ENCODE assay signal across 11 cellular contexts in genomic region chr14:68563256-68564131, GRCh38.
A peak's percentile ranks its signal among the peaks of the same experiment; 100 is the strongest.
DNase-seq lines count a peak whose midpoint lies in the region; ATAC-seq, FAIRE-seq and TF ChIP-seq lines count a peak whose summit lies in the region.
"Had no signal": no experiment of that assay in that cellular context is flagged by ENCODE, and none has a peak within 500 bp of the region (broad histone marks: within the 10 kb centered on the region; RNA-seq: fewer than 3 reads in every experiment).

No MANE protein-coding gene starts in this region.

- FAIRE-seq in H1 (lab: Jason Lieb, UNC), result no peak

- H3K9ac ChIP-seq in H1 (replicated peaks in 1 of 4; ENCODE audit: extremely low read depth in 1 of 4, low read depth in 3 of 4, low read length in 3 of 4), result no peak overlapping the region

- H3K4ac ChIP-seq in H1 (replicated peaks; ENCODE audit: insufficient read length, low read depth, low read length), result no peak overlapping the region

- H2AK5ac ChIP-seq in H1 (ENCODE audit: low read depth, low read length), result no peak overlapping the region

- no peak for TF ChIP-seq EP300 in H1 (IDR thresholded peaks at IDR 0.05; ENCODE audit: borderline replicate concordance in 1 of 2, low read depth in 2 of 2, low read length in 2 of 2)

- no peak overlapping the region for H2BK15ac ChIP-seq in H1 (ENCODE audit: low read length)

- DNase-seq in Jurkat, Clone E6-1 (ENCODE audit: low read depth, low spot score), result peak; percentile 20
- DNase-seq in H1 (ENCODE audit: low read depth in 1 of 2, low spot score in 2 of 2) (no peak), testis (peak; percentile 65), HPDE6-E6E7 (ENCODE audit: extremely low spot score) (no peak), SHP77 treated with DMSO at 0.1 percent for 48 hours (lab: John Stamatoyannopoulos, UW) (no peak), HCEC 1CT (no peak)
- DNase-seq: NK-92 treated with Interleukin-12 subunit alpha and Interleukin-12 subunit beta, amount 100 ng/mL, for 24 hours; stimulated activated CD4-positive, alpha-beta T cell treated with anti-CD3 and anti-CD28 coated beads, Interleukin-15, amount 100 ng/mL, for 24 hours had no signal

- H3K4me1 ChIP-seq in H1 (replicated peaks in 1 of 4; ENCODE audit: control insufficient read depth in 3 of 4, insufficient read depth in 4 of 4, low read length in 3 of 4), result peaks cover 0 to 11% (median 0%) of the 10 kb centered on the region in 4 experiments; a peak in 3 of 7 replicates
- peaks cover 32% of the 10 kb centered on the region for H3K4me1 ChIP-seq in mesodermal cell (ENCODE audit: control insufficient read depth, insufficient read depth, low read length, poor library complexity, severe bottlenecking)
- peaks cover 53% of the 10 kb centered on the region for H3K4me1 ChIP-seq in testis

- no peak for TF ChIP-seq POLR2A in H1 (IDR thresholded peaks at IDR 0.05; ENCODE audit: control extremely low read depth in 1 of 2, low read depth in 2 of 2, low read length in 2 of 2)
- no peak for TF ChIP-seq POLR2A in testis (IDR thresholded peaks at IDR 0.05)

- no peak overlapping the region for H3K4me2 ChIP-seq in H1 (ENCODE audit: insufficient read depth in 1 of 2, low read depth in 2 of 2, low read length in 2 of 2)

- no peak overlapping the region for H3K27ac ChIP-seq in H1 (ENCODE audit: low read depth, low read length)
- H3K27ac ChIP-seq in mesodermal cell (ENCODE audit: low read depth, low read length, severe bottlenecking), result peak overlapping the region; percentile 41
- H3K27ac ChIP-seq in testis, result peak overlapping the region; percentile 78 to 86
- H3K27ac ChIP-seq: epithelial cell of prostate had no signal

- no peaks in the 10 kb centered on the region for H4K20me1 ChIP-seq in H1 (replicated peaks in 1 of 2; ENCODE audit: control insufficient read depth in 1 of 2, insufficient read depth in 2 of 2, low read length in 2 of 2)

- no peak overlapping the region for H2BK120ac ChIP-seq in H1 (replicated peaks; ENCODE audit: low read depth, low read length)

- no peaks in the 10 kb centered on the region for H3K36me3 ChIP-seq in H1 (ENCODE audit: control insufficient read depth in 2 of 4, insufficient read depth in 4 of 4, low read length in 3 of 4)
- no peaks in the 10 kb centered on the region for H3K36me3 ChIP-seq in mesodermal cell (ENCODE audit: control insufficient read depth, insufficient read depth, low read length)
- no peaks in the 10 kb centered on the region for H3K36me3 ChIP-seq in testis (ENCODE audit: low read depth, missing control alignments)

- 88% methylated on average over 21 of the region's 21 CpGs; no CpG with 5 or more reads in 1 of the 2 experiments for WGBS in H1 (ENCODE audit: extremely low coverage in 1 of 2, insufficient coverage in 1 of 2, insufficient read length in 1 of 2, insufficient replicate concordance in 2 of 2, low coverage in 1 of 2, low lambda C conversion rate in 2 of 2, missing lambda C conversion rate in 1 of 2), 2 experiments
- WGBS in mesodermal cell (ENCODE audit: insufficient coverage in 2 of 2), 2 experiments, result 82 to 91% methylated on average over 9 to 16 of the region's 21 CpGs
- 52 to 55% methylated on average over 20 to 21 of the region's 21 CpGs for WGBS in testis, 2 donors

- no peak overlapping the region for H2AFZ ChIP-seq in H1 (ENCODE audit: low read length)

- TF ChIP-seq CTCF in H1 (IDR thresholded peaks at IDR 0.05; ENCODE audit: control extremely low read depth in 1 of 3, insufficient read depth in 1 of 3, low read depth in 1 of 3, low read length in 3 of 3) (no peak), testis (IDR thresholded peaks at IDR 0.05) (no peak)

- no peak for ATAC-seq in GM18502 (IDR thresholded peaks at IDR 0.05; ENCODE audit: poor library complexity, unreplicated experiment)

- H3K56ac ChIP-seq in H1 (replicated peaks; ENCODE audit: insufficient read length, low read depth, low read length), result no peak overlapping the region

- H2BK12ac ChIP-seq in H1 (ENCODE audit: low read depth, low read length), result peak overlapping the region; percentile 60; the same call in 1 of the 2 replicates

- H2BK20ac ChIP-seq in H1 (ENCODE audit: low read length), result no peak overlapping the region

- no peaks in the 10 kb centered on the region for H3K9me3 ChIP-seq in H1 (ENCODE audit: insufficient read depth in 2 of 2, low read depth in 1 of 2, low read length in 1 of 2)
- H3K9me3 ChIP-seq in mesodermal cell (ENCODE audit: control insufficient read depth, low read length), result peaks cover 2% of the 10 kb centered on the region
- H3K9me3 ChIP-seq in testis, result no peaks in the 10 kb centered on the region

- H3K18ac ChIP-seq in H1 (ENCODE audit: extremely low read depth, low read length), result 0 out of 2 replicates have a peak overlapping the region, but pooled peaks have one; percentile 9

- 0 out of 2 replicates have a peak overlapping the region, but pooled peaks have one; percentile 5 for H2BK5ac ChIP-seq in H1 (ENCODE audit: low read depth, low read length)

- H4K8ac ChIP-seq in H1 (ENCODE audit: extremely low read depth, insufficient read depth, low read length), result no peak overlapping the region

- no peak overlapping the region for H4K5ac ChIP-seq in H1 (ENCODE audit: insufficient read length, low read depth, low read length)

- H3K23me2 ChIP-seq in H1 (ENCODE audit: low read depth, low read length), result no peaks in the 10 kb centered on the region

- TF ChIP-seq RAD21 in H1 (IDR thresholded peaks at IDR 0.05 in 1 of 2, conservative IDR thresholded peaks at IDR 0.05 in 1 of 2; ENCODE audit: low read depth in 2 of 2, low read length in 2 of 2), result no peak

- no peak overlapping the region for H3K14ac ChIP-seq in H1 (ENCODE audit: insufficient read length)

- no peaks in the 10 kb centered on the region for H3K79me1 ChIP-seq in H1 (ENCODE audit: low read depth, low read length)

- no peak overlapping the region for H3K4me3 ChIP-seq in Jurkat, Clone E6-1 (ENCODE audit: low read length)
- H3K4me3 ChIP-seq in H1 (ENCODE audit: extremely low read depth in 1 of 4, insufficient read depth in 2 of 4, low read depth in 3 of 4, low read length in 4 of 4) (no peak overlapping the region), mesodermal cell (ENCODE audit: extremely low read depth, insufficient read depth, low read length, poor library complexity, severe bottlenecking) (no peak overlapping the region), testis (no peak overlapping the region)

- intact Hi-C loops in testis (cut with DNase I; ENCODE audit: low total_unique reads), result no loop called here

- CTCF ChIA-PET in H1 (lab: Charles Lee; ENCODE audit: partially characterized antibody), result interaction anchor here (1.0 to 1.6 kb wide), 3 partner anchors 10 to 25 kb away, joined by 3 to 4 read pairs (median 3); no protein-coding TSS in a partner anchor

- POLR2A ChIA-PET in H1 (lab: Charles Lee; ENCODE audit: partially characterized antibody), result interaction anchor here (2.0 kb wide), 1 partner anchor 230 kb away, joined by 4 read pairs; the partner anchor contains the start of gene ZFP36L1

- H3K79me2 ChIP-seq in H1 (ENCODE audit: control insufficient read depth in 1 of 2, insufficient read depth in 2 of 2, low read length in 2 of 2), result no peaks in the 10 kb centered on the region

- H4K91ac ChIP-seq in H1 (replicated peaks; ENCODE audit: insufficient read length, low read length), result peak overlapping the region; percentile 14

- H3K27me3 ChIP-seq in H1 (replicated peaks in 1 of 4; ENCODE audit: control insufficient read depth in 3 of 4, extremely low read depth in 1 of 4, insufficient read depth in 3 of 4, low read length in 3 of 4), result no peaks in the 10 kb centered on the region
- H3K27me3 ChIP-seq in testis, result no peaks in the 10 kb centered on the region

- no peak overlapping the region for H3K23ac ChIP-seq in H1 (ENCODE audit: insufficient read length)

TF ChIP-seq in H1, 55 proteins besides CTCF, POLR2A, EP300 and RAD21 (continues in another document):
- no peak for TF ChIP-seq TEAD4 (IDR thresholded peaks at IDR 0.05; ENCODE audit: low read depth, low read length)
- TF ChIP-seq BRCA1 (IDR thresholded peaks at IDR 0.05; ENCODE audit: low read depth, low read length), result no peak
- TF ChIP-seq KDM5A (IDR thresholded peaks at IDR 0.05; ENCODE audit: low read length), result no peak
- no peak for TF ChIP-seq CEBPB (IDR thresholded peaks at IDR 0.05; ENCODE audit: low read depth, low read length)
- TF ChIP-seq CBX8 (IDR thresholded peaks at IDR 0.05; ENCODE audit: borderline replicate concordance, low read depth, low read length), result no peak
- no peak for TF ChIP-seq ASH2L (IDR thresholded peaks at IDR 0.05; ENCODE audit: low read length)
- TF ChIP-seq EZH2 (IDR thresholded peaks at IDR 0.05; ENCODE audit: low read depth, low read length, severe bottlenecking), result no peak
- TF ChIP-seq POLR2AphosphoS5 (IDR thresholded peaks at IDR 0.05; ENCODE audit: low read depth, low read length), result no peak
- no peak for TF ChIP-seq MAFK (IDR thresholded peaks at IDR 0.05; ENCODE audit: low read depth, low read length)
- TF ChIP-seq SAP30 (IDR thresholded peaks at IDR 0.05; ENCODE audit: insufficient read depth, insufficient replicate concordance, low read length), result no peak
- TF ChIP-seq SIRT6 (IDR thresholded peaks at IDR 0.05; ENCODE audit: low read length), result no peak
- no peak for TF ChIP-seq GTF2F1 (IDR thresholded peaks at IDR 0.05; ENCODE audit: borderline replicate concordance, low read depth, low read length)
- TF ChIP-seq E2F6 (IDR thresholded peaks at IDR 0.05), result no peak

Comparison
In these comparisons a context has a peak if more than half of its experiments do, and no peak if none do; other contexts are left out.
1. DNase-seq: peak in Jurkat, Clone E6-1 (single experiment) and testis (single experiment); none in H1 (0 of 2), HPDE6-E6E7 (single experiment), SHP77 treated with DMSO at 0.1 percent for 48 hours (single experiment) and HCEC 1CT (single experiment).